In genomic region chr15:32838820-32839219, GRCh38 we compare ENCODE assay signal across 9 cellular contexts.
DNase-seq lines count a peak whose midpoint lies in the region; ATAC-seq and TF ChIP-seq lines count a peak whose summit lies in the region.
"Had no signal": no experiment of that assay in that cellular context is flagged by ENCODE, and none has a peak within 500 bp of the region (broad histone marks: within the 10 kb centered on the region; RNA-seq: fewer than 3 reads in every experiment).

No MANE protein-coding gene starts in this region.

- H3K27ac ChIP-seq in brain microvascular endothelial cell = peak overlapping the region; percentile 67

- H3K27ac Mint-ChIP-seq in stimulated activated memory B cell treated with anti-CD40 and anti-IgM and Interleukin-4, amounts not matched to agents 10 μg/mL and 1 μg/mL and 100 μg/mL, for 72 hours = no peak overlapping the region
- H3K27ac Mint-ChIP-seq: nephron had no signal

- H3K36me3 ChIP-seq in brain microvascular endothelial cell (replicated peaks) = no peaks in the 10 kb centered on the region

- peak; percentile 82 for DNase-seq in AG20443 (ENCODE audit: low spot score)
- peak; percentile 24 for DNase-seq in NCI-H2081 treated with DMSO at 0.1 percent for 48 hours (lab: John Stamatoyannopoulos, UW)
- DNase-seq in brain microvascular endothelial cell = peak; percentile 85
- peak; percentile 52 to 91 for DNase-seq in lung microvascular endothelial cell (ENCODE audit: low read depth in 2 of 2)
- DNase-seq in ecto neural progenitor cell (ENCODE audit: low spot score) = no peak

- in situ Hi-C loops in brain microvascular endothelial cell (cut with HindIII; ENCODE audit: low pct_ligation_motif_present, low sequenced_read_pairs) = loop anchor here (10.0 kb wide), 1 partner anchor 156 kb away; no protein-coding TSS in a partner anchor

- TF ChIP-seq CTCF in brain microvascular endothelial cell (IDR thresholded peaks at IDR 0.05; ENCODE audit: low read depth, low read length, missing control alignments) = no peak

- H3K9me3 Mint-ChIP-seq in stimulated activated memory B cell treated with anti-CD40 and anti-IgM and Interleukin-4, amounts not matched to agents 10 μg/mL and 1 μg/mL and 100 μg/mL, for 72 hours = no peaks in the 10 kb centered on the region
- H3K9me3 Mint-ChIP-seq: nephron had no signal

- H3K4me3 ChIP-seq in brain microvascular endothelial cell (ENCODE audit: low read depth, low read length) = no peak overlapping the region

- no peak overlapping the region for H3K4me3 Mint-ChIP-seq in stimulated activated memory B cell treated with anti-CD40 and anti-IgM and Interleukin-4, amounts not matched to agents 10 μg/mL and 1 μg/mL and 100 μg/mL, for 72 hours
- H3K4me3 Mint-ChIP-seq: nephron had no signal

- H3K36me3 Mint-ChIP-seq in stimulated activated memory B cell treated with anti-CD40 and anti-IgM and Interleukin-4, amounts not matched to agents 10 μg/mL and 1 μg/mL and 100 μg/mL, for 72 hours = no peaks in the 10 kb centered on the region

- no peaks in the 10 kb centered on the region for H3K27me3 ChIP-seq in brain microvascular endothelial cell (replicated peaks)

- H3K4me1 Mint-ChIP-seq in stimulated activated memory B cell treated with anti-CD40 and anti-IgM and Interleukin-4, amounts not matched to agents 10 μg/mL and 1 μg/mL and 100 μg/mL, for 72 hours = peaks cover 20% of the 10 kb centered on the region

- ATAC-seq in GM21529 (IDR thresholded peaks at IDR 0.05; ENCODE audit: unreplicated experiment) = no peak
- ATAC-seq in stimulated activated memory B cell treated with anti-CD40 and anti-IgM and Interleukin-4, amounts not matched to agents 10 μg/mL and 1 μg/mL and 100 μg/mL, for 72 hours = no peak
- ATAC-seq in GM19452 (IDR thresholded peaks at IDR 0.05; ENCODE audit: unreplicated experiment) = no peak

- peaks cover 8% of the 10 kb centered on the region for H3K27me3 Mint-ChIP-seq in stimulated activated memory B cell treated with anti-CD40 and anti-IgM and Interleukin-4, amounts not matched to agents 10 μg/mL and 1 μg/mL and 100 μg/mL, for 72 hours
